8 cellular contexts compared by ENCODE assay signal in genomic region chr11:45665206-45665932, GRCh38.
DNase-seq lines count a peak whose midpoint lies in the region; ATAC-seq and TF ChIP-seq lines count a peak whose summit lies in the region.

Gene CHST1, minus strand, starts transcription at chr11:45665622. Its CDS starts 14,699 bp downstream, at chr11:45650923.

- no peak for TF ChIP-seq CTCF in NB4 (IDR thresholded peaks at IDR 0.05; ENCODE audit: low read depth, low read length)
- TF ChIP-seq CTCF in astrocyte of the cerebellum (IDR thresholded peaks at IDR 0.05; ENCODE audit: low read depth, low read length, missing control alignments), result no peak

- DNase-seq in DMS53 (lab: John Stamatoyannopoulos, UW) (peak; percentile 85), NB4 (ENCODE audit: low read depth) (peak; percentile 24), astrocyte of the cerebellum (ENCODE audit: low read depth) (no peak), hippocampal formation (lab: John Stamatoyannopoulos, UW) (peak; percentile 33 to 65), putamen (ENCODE audit: low spot score) (peak; percentile 57), NCI-H510A (lab: John Stamatoyannopoulos, UW) (no peak), GDM1 (lab: John Stamatoyannopoulos, UW) (no peak)

- no peak within 1 kb of the TSS for H3K4me3 ChIP-seq in NB4 (ENCODE audit: low read depth, low read length)
- peak within 1 kb of the TSS; percentile 46 for H3K4me3 ChIP-seq in astrocyte of the cerebellum (ENCODE audit: low read depth, low read length)

- no peak for TF ChIP-seq POLR2A in NB4 (IDR thresholded peaks at IDR 0.05; ENCODE audit: extremely low read depth, insufficient read length)

- no peak for ATAC-seq in HG02938 (IDR thresholded peaks at IDR 0.05; ENCODE audit: unreplicated experiment)

- in situ Hi-C loops in astrocyte of the cerebellum (cut with HindIII; ENCODE audit: low sequenced_read_pairs), result no loop called here

Comparison
In these comparisons a context has a peak if more than half of its experiments do, and no peak if none do; other contexts are left out.
1. DNase-seq: peak in DMS53 (single experiment), NB4 (single experiment), hippocampal formation (2 of 2) and putamen (single experiment); none in astrocyte of the cerebellum (single experiment), NCI-H510A (single experiment) and GDM1 (single experiment).